ENCODE assay signal across 8 cellular contexts in genomic region chr7:32728412-32729334, GRCh38.
A peak's percentile ranks its signal among the peaks of the same experiment; 100 is the strongest.
DNase-seq lines count a peak whose midpoint lies in the region; ATAC-seq and TF ChIP-seq lines count a peak whose summit lies in the region.
"Not testable (repeated sequence)": the region's sequence is repeated elsewhere in the genome, so short reads cannot be mapped to it uniquely, and the experiment has no call there.

No MANE protein-coding gene starts in this region.

- H3K27me3 ChIP-seq in cardiac muscle cell; osteoblast (ENCODE audit: insufficient read depth, low read length): not testable (repeated sequence)

- H3K27ac ChIP-seq in cardiac muscle cell (peak overlapping the region; percentile 96), osteoblast (ENCODE audit: low read depth, low read length) (peak overlapping the region; percentile 41)

- H3K27me3 Mint-ChIP-seq in type B pancreatic cell: not testable (repeated sequence)

- peaks cover 13% of the 10 kb centered on the region for H3K4me1 ChIP-seq in cardiac muscle cell (ENCODE audit: low read depth)
- H3K4me1 ChIP-seq in osteoblast (ENCODE audit: insufficient read depth, low read length): not testable (repeated sequence)

- H3K4me2 ChIP-seq in osteoblast (ENCODE audit: insufficient read depth, low read length): peak overlapping the region; percentile 78

- not testable (repeated sequence) for H4K20me1 ChIP-seq in osteoblast (ENCODE audit: insufficient read depth, low read length)

- H3K4me1 Mint-ChIP-seq in type B pancreatic cell (ENCODE audit: unreplicated experiment): not testable (repeated sequence)

- peak; percentile 79 for ATAC-seq in HG02642 (IDR thresholded peaks at IDR 0.05; ENCODE audit: poor library complexity, unreplicated experiment)

- peak overlapping the region; percentile 89 for H3K4me3 Mint-ChIP-seq in type B pancreatic cell

- peak overlapping the region; percentile 81 for H2AFZ ChIP-seq in osteoblast (ENCODE audit: low read length)

- H3K36me3 ChIP-seq in cardiac muscle cell; osteoblast (ENCODE audit: insufficient read depth, low read length): not testable (repeated sequence)

- H3K4me3 ChIP-seq in GM12864 (ENCODE audit: low read depth, low read length) (peak overlapping the region; percentile 56), cardiac muscle cell (peak overlapping the region; percentile 50), osteoblast (ENCODE audit: insufficient read depth, low read length) (peak overlapping the region; percentile 75)

- not testable (repeated sequence) for DNase-seq in GM12864 (ENCODE audit: low read depth)
- DNase-seq in NCI-H1105 (lab: John Stamatoyannopoulos, UW) (peak; percentile 67), SW 1271 (lab: John Stamatoyannopoulos, UW) (peak; percentile 32 to 56), amniotic epithelial cell (ENCODE audit: low read depth) (peak; percentile 58), cardiac muscle cell (ENCODE audit: low read depth in 1 of 2, low spot score in 1 of 2) (peak; percentile 64 to 84), osteoblast (ENCODE audit: insufficient read length, low spot score, missing footprints) (peak; percentile 87), type B pancreatic cell (ENCODE audit: extremely low spot score, unreplicated experiment) (peak; percentile 82)

- not testable (repeated sequence) for TF ChIP-seq CTCF in GM12864 (IDR thresholded peaks at IDR 0.05; ENCODE audit: low read depth, low read length, missing control alignments); cardiac muscle cell (IDR thresholded peaks at IDR 0.05; ENCODE audit: low read depth, low read length); osteoblast (IDR thresholded peaks at IDR 0.05; ENCODE audit: extremely low read depth, low read depth, low read length); type B pancreatic cell (conservative IDR thresholded peaks at IDR 0.05)

- H3K9me3 ChIP-seq in cardiac muscle cell (ENCODE audit: low read depth); osteoblast (ENCODE audit: low read depth, low read length): not testable (repeated sequence)

- not testable (repeated sequence) for H3K36me3 Mint-ChIP-seq in type B pancreatic cell

- H3K27ac Mint-ChIP-seq in type B pancreatic cell: not testable (repeated sequence)

- H3K79me2 ChIP-seq in osteoblast (ENCODE audit: insufficient read depth, low read length): not testable (repeated sequence)

- H3K9me3 Mint-ChIP-seq in type B pancreatic cell: not testable (repeated sequence)
